In the genomic region with DNA sequence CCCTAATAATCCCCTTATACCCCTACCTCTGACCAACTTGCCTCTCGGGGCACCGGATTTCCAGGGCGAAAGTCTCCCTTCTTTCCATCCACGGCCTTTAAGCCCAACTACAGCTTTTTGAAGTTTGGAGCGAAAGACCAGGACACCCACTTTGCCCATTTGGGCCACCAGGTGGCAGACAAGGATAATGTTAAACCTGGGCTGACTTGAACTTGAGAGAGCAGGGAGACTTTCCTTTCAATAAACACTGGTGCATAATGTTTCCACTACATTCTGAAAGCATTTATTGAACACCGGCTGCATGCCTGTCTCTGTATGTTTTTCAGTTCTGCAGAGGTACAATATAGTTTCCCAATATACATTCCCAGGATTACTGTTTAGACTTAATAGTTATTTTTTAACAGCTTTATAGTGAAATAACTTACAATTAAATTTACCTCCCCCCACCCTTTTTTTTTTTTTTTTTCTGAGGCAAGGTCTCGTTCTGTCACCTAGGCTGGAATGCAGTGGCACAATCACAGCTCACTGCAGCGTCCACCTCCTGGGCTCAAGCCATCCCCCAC, we compare ENCODE assay signal across 8 cellular contexts. TPM values are rescaled to one million over a fixed set of nuclear protein-coding genes. Genes with fewer than 3 reads are reported as not detected.
DNase-seq lines count a peak whose midpoint lies in the region; ATAC-seq, FAIRE-seq and TF ChIP-seq lines count a peak whose summit lies in the region.

No MANE protein-coding gene starts in this region.

- H3K36me3 Mint-ChIP-seq in CD14-positive monocyte, result peaks cover 0 to 2% of the 10 kb centered on the region in 2 donors
- no peaks in the 10 kb centered on the region for H3K36me3 Mint-ChIP-seq in central memory CD8-positive, alpha-beta T cell (ENCODE audit: insufficient read depth)

- H3K27ac Mint-ChIP-seq in CD14-positive monocyte, result no peak overlapping the region
- no peak overlapping the region for H3K27ac Mint-ChIP-seq in central memory CD8-positive, alpha-beta T cell (ENCODE audit: low read depth)

- peaks cover 0 to 16% (median 8%) of the 10 kb centered on the region in 7 donors for H3K9me3 Mint-ChIP-seq in CD14-positive monocyte
- no peaks in the 10 kb centered on the region for H3K9me3 Mint-ChIP-seq in central memory CD8-positive, alpha-beta T cell

- H3K4me3 Mint-ChIP-seq in CD14-positive monocyte, result no peak overlapping the region
- no peak overlapping the region for H3K4me3 Mint-ChIP-seq in central memory CD8-positive, alpha-beta T cell

- ATAC-seq in central memory CD8-positive, alpha-beta T cell (replicated peaks; ENCODE audit: extremely low read depth, poor library complexity, severe bottlenecking), result peak; percentile 65
- no peak for ATAC-seq in GM18858 (IDR thresholded peaks at IDR 0.05; ENCODE audit: unreplicated experiment)

- no peak for DNase-seq in CD14-positive monocyte (ENCODE audit: low spot score)
- DNase-seq in H54 (ENCODE audit: insufficient read length, low spot score), result peak; percentile 56
- DNase-seq in NCI-H446 (lab: John Stamatoyannopoulos, UW), result peak; percentile 44 to 73
- DNase-seq in activated CD4-positive, CD25-positive, alpha-beta regulatory T cell treated with anti-CD3 and anti-CD28 coated beads, Interleukin-2, amount 50 U/mL, for 72 hours, result peak; percentile 72
- DNase-seq in central memory CD8-positive, alpha-beta T cell (ENCODE audit: low spot score in 2 of 2), result peak; percentile 59 to 62
- DNase-seq in kidney glomerular epithelial cell (lab: John Stamatoyannopoulos, UW), result peak; percentile 69
- DNase-seq in stimulated activated CD4-positive, alpha-beta T cell treated with anti-CD3 and anti-CD28 coated beads, Interleukin-2, amount 100 ng/mL, for 24 hours, result peak; percentile 83 to 84

- H3K4me1 Mint-ChIP-seq in CD14-positive monocyte, result peaks cover 19% of the 10 kb centered on the region
- peaks cover 5% of the 10 kb centered on the region for H3K4me1 Mint-ChIP-seq in central memory CD8-positive, alpha-beta T cell

- TF ChIP-seq CTCF in CD14-positive monocyte (IDR thresholded peaks at IDR 0.05), result peak; percentile 86

- FAIRE-seq in H54 (lab: Jason Lieb, UNC), result peak; percentile 91

- peaks cover 31 to 38% (median 34%) of the 10 kb centered on the region in 3 donors for H3K27me3 Mint-ChIP-seq in CD14-positive monocyte (ENCODE audit: low read depth in 3 of 3)
- peaks cover 51% of the 10 kb centered on the region for H3K27me3 Mint-ChIP-seq in central memory CD8-positive, alpha-beta T cell

- intact Hi-C loops in CD14-positive monocyte (cut with micrococcal nuclease), result no loop called here

- no peak for TF ChIP-seq POLR2A in H54 (IDR thresholded peaks at IDR 0.05; ENCODE audit: low read depth, low read length)

RNA-seq across cellular contexts. Expression of a gene that starts 6.9 kb away (rescaled TPM):
- not detected for polyA plus RNA-seq in CD14-positive monocyte

RNA-seq across cellular contexts. Expression of a gene that starts 18.9 kb away (rescaled TPM):
- 10 to 100 TPM; 14.0 to 23.2 TPM for polyA plus RNA-seq in CD14-positive monocyte

RNA-seq across cellular contexts. Expression of a gene that starts 20.0 kb away (rescaled TPM):
- 100 to 1,000 TPM; 121 to 132 TPM for polyA plus RNA-seq in CD14-positive monocyte

RNA-seq across cellular contexts. Expression of a gene that starts 28.8 kb away (rescaled TPM):
- under 1 TPM; 0.42 to 0.55 TPM for polyA plus RNA-seq in CD14-positive monocyte

RNA-seq across cellular contexts. Expression of a gene that starts 34.2 kb away (rescaled TPM):
- polyA plus RNA-seq in CD14-positive monocyte, result 1 to 10 TPM; 3.3 to 4.1 TPM
